In genomic region chr10:90424730-90425129, GRCh38 we compare ENCODE assay signal across 17 cellular contexts.
"Had no signal": no experiment of that assay in that cellular context is flagged by ENCODE, and none has a peak within 500 bp of the region (broad histone marks: within the 10 kb centered on the region; RNA-seq: fewer than 3 reads in every experiment).

No MANE protein-coding gene starts in this region.

- H3K4me3 ChIP-seq: gastroesophageal sphincter, heart right ventricle, neural progenitor cell, pancreas, stomach, thoracic aorta, upper lobe of right lung had no signal

- H3K36me3 ChIP-seq: gastroesophageal sphincter, heart right ventricle, neural progenitor cell, pancreas, stomach, thoracic aorta, upper lobe of right lung had no signal

- H3K27ac ChIP-seq: gastroesophageal sphincter, heart right ventricle, neural progenitor cell, pancreas, stomach, thoracic aorta, upper lobe of right lung had no signal

- H3K9ac ChIP-seq: neural progenitor cell had no signal

- H3K4me2 ChIP-seq: neural progenitor cell had no signal

- H3K9me3 ChIP-seq: gastroesophageal sphincter, pancreas, stomach, thoracic aorta, upper lobe of right lung had no signal

- H2AFZ ChIP-seq: neural progenitor cell had no signal

- DNase-seq: activated CD4-positive, alpha-beta T cell treated with anti-CD3 and anti-CD28 coated beads for 48 hours; activated CD8-positive, alpha-beta T cell treated with anti-CD3 and anti-CD28 coated beads for 36 hours; activated effector memory CD4-positive, alpha-beta T cell treated with Interleukin-2 at 50 U/mL for 16 hours; activated naive CD4-positive, alpha-beta T cell treated with anti-CD3 and anti-CD28 coated beads, Interleukin-2, amount 50 U/mL, for 16 hours; activated T-cell treated with anti-CD3 and anti-CD28 coated beads, Interleukin-2, amount 50 U/mL, for 4 hours; heart right ventricle; pancreas; stimulated activated CD4-positive, alpha-beta T cell treated with anti-CD3 and anti-CD28 coated beads, Interleukin-1b, Interleukin-23, amount 100 ng/mL, for 48 hours; stomach; T-helper 17 cell; upper lobe of right lung had no signal

- FAIRE-seq: pancreas, TTC549 had no signal

- H3K4me1 ChIP-seq: gastroesophageal sphincter, heart right ventricle, neural progenitor cell, pancreas, stomach, upper lobe of right lung had no signal

- H3K27me3 ChIP-seq: gastroesophageal sphincter, heart right ventricle, neural progenitor cell, pancreas, stomach, upper lobe of right lung had no signal

- ATAC-seq: activated CD8-positive, alpha-beta T cell treated with anti-CD3 and anti-CD28 coated beads for 36 hours; activated T-cell treated with anti-CD3 and anti-CD28 coated beads, Interleukin-2, amount 50 U/mL, for 4 hours; gastroesophageal sphincter; heart right ventricle; pancreas; sciatic nerve; T-helper 17 cell; upper lobe of right lung; WTC11 had no signal
